8 cellular contexts compared by ENCODE assay signal in genomic region chr3:66816110-66816761, GRCh38.
DNase-seq lines count a peak whose midpoint lies in the region; ATAC-seq, FAIRE-seq and TF ChIP-seq lines count a peak whose summit lies in the region.

No MANE protein-coding gene starts in this region.

- peak; percentile 22 for DNase-seq in DMS114 treated with DMSO at 0.1 percent for 48 hours (lab: John Stamatoyannopoulos, UW; ENCODE audit: unreplicated experiment)
- peak; percentile 40 for DNase-seq in LNCaP clone FGC (ENCODE audit: low read depth)
- DNase-seq in RCC 7860 (ENCODE audit: low spot score), result peak; percentile 36
- peak in 2 of 3 experiments; percentile 3 to 18 for DNase-seq in effector memory CD8-positive, alpha-beta T cell
- DNase-seq in medulla oblongata (ENCODE audit: extremely low spot score), result peak; percentile 73
- DNase-seq in stimulated activated CD4-positive, alpha-beta T cell treated with anti-CD3 and anti-CD28 coated beads, Interleukin-4, amount 100 ng/mL, for 4 hours, result no peak

- FAIRE-seq in RCC 7860 (lab: Jason Lieb, UNC), result peak; percentile 37

- H3K36me3 Mint-ChIP-seq in effector memory CD8-positive, alpha-beta T cell (ENCODE audit: insufficient read depth), result no peaks in the 10 kb centered on the region

- H3K27ac Mint-ChIP-seq in effector memory CD8-positive, alpha-beta T cell, result no peak overlapping the region

- H3K4me3 Mint-ChIP-seq in effector memory CD8-positive, alpha-beta T cell, result no peak overlapping the region

- ATAC-seq in GM19467 (IDR thresholded peaks at IDR 0.05; ENCODE audit: unreplicated experiment) (peak; percentile 82), HG03097 (IDR thresholded peaks at IDR 0.05; ENCODE audit: low FRiP score, unreplicated experiment) (no peak)
- peak; percentile 76 for ATAC-seq in effector memory CD8-positive, alpha-beta T cell (replicated peaks)

- H3K27me3 Mint-ChIP-seq in effector memory CD8-positive, alpha-beta T cell, result peaks cover 0 to 23% of the 10 kb centered on the region in 2 donors

- peaks cover 0 to 3% of the 10 kb centered on the region in 2 donors for H3K4me1 Mint-ChIP-seq in effector memory CD8-positive, alpha-beta T cell (ENCODE audit: low read depth in 2 of 2)

- no peaks in the 10 kb centered on the region for H3K9me3 Mint-ChIP-seq in effector memory CD8-positive, alpha-beta T cell

- peak; percentile 42; the same call in 1 of the 2 replicates for TF ChIP-seq CTCF in LNCaP clone FGC (IDR thresholded peaks at IDR 0.05; ENCODE audit: control insufficient read depth, extremely low read depth, insufficient read depth)

- no peak overlapping the region for H3K4me3 ChIP-seq in LNCaP clone FGC (ENCODE audit: low read depth, low read length)

Comparison
In these comparisons a context has a peak if more than half of its experiments do, and no peak if none do; other contexts are left out.
1. DNase-seq: peak in DMS114 treated with DMSO at 0.1 percent for 48 hours (single experiment), LNCaP clone FGC (single experiment), RCC 7860 (single experiment), effector memory CD8-positive, alpha-beta T cell (2 of 3) and medulla oblongata (single experiment); none in stimulated activated CD4-positive, alpha-beta T cell treated with anti-CD3 and anti-CD28 coated beads, Interleukin-4, amount 100 ng/mL, for 4 hours (0 of 2).